8 cellular contexts compared by ENCODE assay signal in genomic region chr15:74863239-74864056, GRCh38. TPM values are rescaled to one million over a fixed set of nuclear protein-coding genes. Genes with fewer than 3 reads are reported as not detected.
DNase-seq lines count a peak whose midpoint lies in the region; ATAC-seq, FAIRE-seq and TF ChIP-seq lines count a peak whose summit lies in the region.

No MANE protein-coding gene starts in this region.

- peaks cover 10% of the 10 kb centered on the region for H4K20me1 ChIP-seq in HepG2 (ENCODE audit: insufficient read depth, low read length)

- no peak for TF ChIP-seq RAD21 in HepG2 (CRISPR knock-in tag; IDR thresholded peaks at IDR 0.05)

- H3K4me1 ChIP-seq in HepG2 (ENCODE audit: insufficient read depth, low read length): peaks cover 43% of the 10 kb centered on the region

- WGBS in HepG2 (ENCODE audit: low lambda C conversion rate): 85% methylated on average over 11 of the region's 11 CpGs

- TF ChIP-seq POLR2A in HepG2 (IDR thresholded peaks at IDR 0.05; ENCODE audit: insufficient read depth in 1 of 2, low read depth in 2 of 2, low read length in 2 of 2): no peak

- ATAC-seq in activated naive CD8-positive, alpha-beta T cell treated with anti-CD3 and anti-CD28 coated beads, Interleukin-2, amount 50 U/mL, for 24 hours: peak; percentile 70
- no peak for ATAC-seq in HepG2
- no peak for ATAC-seq in GM21447 (IDR thresholded peaks at IDR 0.05; ENCODE audit: unreplicated experiment)

- BruUV-seq in HepG2 (replicated peaks; lab: Mats Ljungman, UMichigan): no TSS peak

- H3K9me3 ChIP-seq in HepG2 (ENCODE audit: low read length): no peaks in the 10 kb centered on the region

- no peaks in the 10 kb centered on the region for H3K27me3 ChIP-seq in HepG2 (ENCODE audit: control insufficient read depth in 1 of 2, insufficient read depth in 2 of 2, low read length in 2 of 2)

- H3K27ac ChIP-seq in HepG2 (ENCODE audit: extremely low read length, insufficient read depth, low read length): peak overlapping the region; percentile 13

- peaks cover 19% of the 10 kb centered on the region for H3K36me3 Mint-ChIP-seq in activated naive CD8-positive, alpha-beta T cell treated with anti-CD3 and anti-CD28 coated beads, Interleukin-2, amount 50 U/mL, for 24 hours (ENCODE audit: low read depth)

- H3K4me2 ChIP-seq in HepG2 (ENCODE audit: low read depth, low read length): no peak overlapping the region

- POLR2A ChIA-PET in HepG2 (lab: Yijun Ruan, JAX): no interaction called here

- peaks cover 0 to 2% of the 10 kb centered on the region in 2 experiments; a peak in 3 of 5 replicates for H3K36me3 ChIP-seq in HepG2 (replicated peaks in 1 of 2; ENCODE audit: control insufficient read depth in 1 of 2, insufficient read depth in 2 of 2, low read length in 2 of 2)

- CTCF ChIA-PET in HepG2 (lab: Yijun Ruan, JAX; ENCODE audit: low intra/inter-chr PET ratio, low total read pairs): no interaction called here

- TF ChIP-seq CTCF in AG10803 (conservative IDR thresholded peaks at IDR 0.05; ENCODE audit: low read length): no peak
- no peak for TF ChIP-seq CTCF in HepG2 (CRISPR knock-in tag; IDR thresholded peaks at IDR 0.05)

- H3K4me3 ChIP-seq in AG10803 (ENCODE audit: low read length): no peak overlapping the region
- H3K4me3 ChIP-seq in HepG2 (replicated peaks in 1 of 3; ENCODE audit: insufficient read depth in 1 of 3, low read depth in 2 of 3, low read length in 3 of 3): no peak overlapping the region

- H3K9me3 Mint-ChIP-seq in activated naive CD8-positive, alpha-beta T cell treated with anti-CD3 and anti-CD28 coated beads, Interleukin-2, amount 50 U/mL, for 24 hours: no peaks in the 10 kb centered on the region

- FAIRE-seq in HepG2 (lab: Jason Lieb, UNC): no peak

- no peak overlapping the region for H3K9ac ChIP-seq in HepG2 (ENCODE audit: insufficient read depth, low read depth, low read length)

- DNase-seq in AG10803 (ENCODE audit: low read depth) (peak; percentile 23), HT1080 (ENCODE audit: low read depth) (peak; percentile 77), HepG2 (ENCODE audit: low spot score) (no peak), HUDEP-2 (lab: John Stamatoyannopoulos, UW; ENCODE audit: unreplicated experiment in 76 of 76) (no peak), AG20443 (ENCODE audit: low spot score) (no peak)
- no peak for DNase-seq in activated naive CD8-positive, alpha-beta T cell treated with anti-CD3 and anti-CD28 coated beads, Interleukin-2, amount 50 U/mL, for 24 hours
- DNase-seq in activated CD8-positive, alpha-beta memory T cell treated with anti-CD3 and anti-CD28 coated beads for 24 hours: no peak

- in situ Hi-C loops in HepG2 (cut with HindIII; ENCODE audit: extremely low pct_ligation_motif_present, low pct_unique_long_range_greater_than_20kb): no loop called here

- no peak overlapping the region for H2AFZ ChIP-seq in HepG2 (ENCODE audit: low read length)

- intact Hi-C loops in HepG2 (cut with micrococcal nuclease; ENCODE audit: unreplicated experiment): no loop called here

- TF ChIP-seq EP300 in HepG2 (IDR thresholded peaks at IDR 0.05; ENCODE audit: low read depth in 2 of 2, low read length in 2 of 2) (no peak), HepG2 (CRISPR knock-in tag; IDR thresholded peaks at IDR 0.05; ENCODE audit: borderline replicate concordance) (no peak)

- H3K4me3 Mint-ChIP-seq in activated naive CD8-positive, alpha-beta T cell treated with anti-CD3 and anti-CD28 coated beads, Interleukin-2, amount 50 U/mL, for 24 hours: no peak overlapping the region

- peak overlapping the region; percentile 30 for H3K27ac Mint-ChIP-seq in activated naive CD8-positive, alpha-beta T cell treated with anti-CD3 and anti-CD28 coated beads, Interleukin-2, amount 50 U/mL, for 24 hours

- peaks cover 36% of the 10 kb centered on the region for H3K79me2 ChIP-seq in HepG2 (ENCODE audit: insufficient read depth, low read length)

- H3K4me1 Mint-ChIP-seq in activated naive CD8-positive, alpha-beta T cell treated with anti-CD3 and anti-CD28 coated beads, Interleukin-2, amount 50 U/mL, for 24 hours: peaks cover 65% of the 10 kb centered on the region

- no peaks in the 10 kb centered on the region for H3K27me3 Mint-ChIP-seq in activated naive CD8-positive, alpha-beta T cell treated with anti-CD3 and anti-CD28 coated beads, Interleukin-2, amount 50 U/mL, for 24 hours

RNA-seq across cellular contexts. Expression of gene SCAMP2, which starts 9.7 kb away (rescaled TPM):
- 17.1 and 32.1 TPM in 2 replicates for total RNA-seq in HT1080 (2014; rRNA removed; shearing (Covaris generic))
- 66.8 and 70.6 TPM in 2 replicates for polyA plus RNA-seq in HT1080 (2015; cell fraction: cytosol; rRNA removed)
- polyA plus RNA-seq in HT1080 (2015; cell fraction: nucleus; rRNA removed): 51.1 and 58.3 TPM in 2 replicates
- total RNA-seq in HepG2 (2016; rRNA removed; fragmentation: Illumina TruSeq; extraction: Trizol): 23.6 and 34.8 TPM in 2 replicates
- 9.6 and 11.5 TPM in 2 replicates for total RNA-seq in HepG2 (2016; cell fraction: cytosol; rRNA removed; fragmentation: Illumina TruSeq; extraction: Trizol; ENCODE audit: low read depth)
- 21.6 and 36.5 TPM in 2 replicates for total RNA-seq in HepG2 (2016; cell fraction: insoluble cytoplasmic fraction; rRNA removed; fragmentation: Illumina TruSeq; extraction: Trizol)
- 19.1 and 19.4 TPM in 2 replicates for total RNA-seq in HepG2 (2016; cell fraction: membrane; rRNA removed; fragmentation: Illumina TruSeq; extraction: Trizol)
- total RNA-seq in HepG2 (2016; cell fraction: nucleus; rRNA removed; fragmentation: Illumina TruSeq; extraction: Trizol): 34.8 and 43.1 TPM in 2 replicates
- polyA plus RNA-seq in HepG2 (2011; rRNA removed): 121 and 137 TPM in 2 replicates
- polyA plus RNA-seq in HepG2 (2011; cell fraction: cytosol; rRNA removed): 79.1 and 105 TPM in 2 replicates
- 60.5 and 61.0 TPM in 2 replicates for polyA plus RNA-seq in HepG2 (2011; cell fraction: nucleus; rRNA removed)
- polyA plus RNA-seq in HepG2 (2012): 46.1 and 60.6 TPM in 2 replicates
- 13.9 and 15.3 TPM in 2 replicates for polyA plus RNA-seq in HepG2 (2016; cell fraction: cytosol; fragmentation: Illumina TruSeq; extraction: Trizol; ENCODE audit: low read depth)
- 40.8 and 49.5 TPM in 2 replicates for polyA plus RNA-seq in HepG2 (2016; cell fraction: insoluble cytoplasmic fraction; fragmentation: Illumina TruSeq; extraction: Trizol; ENCODE audit: low read depth)
- 19.7 and 19.9 TPM in 2 replicates for polyA plus RNA-seq in HepG2 (2016; cell fraction: membrane; fragmentation: Illumina TruSeq; extraction: Trizol; ENCODE audit: low read depth)
- polyA plus RNA-seq in HepG2 (2016; cell fraction: nucleus; fragmentation: Illumina TruSeq; extraction: Trizol; ENCODE audit: insufficient read depth, low read depth): 82.6 and 86.5 TPM in 2 replicates
- polyA minus RNA-seq in HepG2 (2011; rRNA and poly(A)+ RNA removed; ENCODE audit: low replicate concordance): 153 and 215 TPM in 2 replicates
- polyA minus RNA-seq in HepG2 (2011; cell fraction: cytosol; rRNA and poly(A)+ RNA removed): 43.0 and 53.0 TPM in 2 replicates
- 19.7 and 32.7 TPM in 2 replicates for polyA minus RNA-seq in HepG2 (2011; cell fraction: nucleus; rRNA and poly(A)+ RNA removed)

RNA-seq across cellular contexts. Expression of gene ULK3, which starts 20.5 kb away (rescaled TPM):
- 44.0 and 47.1 TPM in 2 replicates for total RNA-seq in HT1080 (2014; rRNA removed; shearing (Covaris generic))
- polyA plus RNA-seq in HT1080 (2015; cell fraction: cytosol; rRNA removed): 30.8 and 32.6 TPM in 2 replicates
- polyA plus RNA-seq in HT1080 (2015; cell fraction: nucleus; rRNA removed): 168 and 171 TPM in 2 replicates
- total RNA-seq in HepG2 (2016; rRNA removed; fragmentation: Illumina TruSeq; extraction: Trizol): 8.2 and 15.2 TPM in 2 replicates
- total RNA-seq in HepG2 (2016; cell fraction: cytosol; rRNA removed; fragmentation: Illumina TruSeq; extraction: Trizol; ENCODE audit: low read depth): 7.6 and 8.1 TPM in 2 replicates
- total RNA-seq in HepG2 (2016; cell fraction: insoluble cytoplasmic fraction; rRNA removed; fragmentation: Illumina TruSeq; extraction: Trizol): 8.9 and 14.6 TPM in 2 replicates
- 17.8 and 17.9 TPM in 2 replicates for total RNA-seq in HepG2 (2016; cell fraction: membrane; rRNA removed; fragmentation: Illumina TruSeq; extraction: Trizol)
- total RNA-seq in HepG2 (2016; cell fraction: nucleus; rRNA removed; fragmentation: Illumina TruSeq; extraction: Trizol): 13.8 and 17.0 TPM in 2 replicates
- 23.7 and 25.1 TPM in 2 replicates for polyA plus RNA-seq in HepG2 (2011; rRNA removed)
- polyA plus RNA-seq in HepG2 (2011; cell fraction: cytosol; rRNA removed): 10.1 and 12.4 TPM in 2 replicates
- 149 and 163 TPM in 2 replicates for polyA plus RNA-seq in HepG2 (2011; cell fraction: nucleus; rRNA removed)
- polyA plus RNA-seq in HepG2 (2012): 11.8 and 16.1 TPM in 2 replicates
- 9.7 and 10.4 TPM in 2 replicates for polyA plus RNA-seq in HepG2 (2016; cell fraction: cytosol; fragmentation: Illumina TruSeq; extraction: Trizol; ENCODE audit: low read depth)
- 7.6 and 10.2 TPM in 2 replicates for polyA plus RNA-seq in HepG2 (2016; cell fraction: insoluble cytoplasmic fraction; fragmentation: Illumina TruSeq; extraction: Trizol; ENCODE audit: low read depth)
- 15.2 and 26.1 TPM in 2 replicates for polyA plus RNA-seq in HepG2 (2016; cell fraction: membrane; fragmentation: Illumina TruSeq; extraction: Trizol; ENCODE audit: low read depth)
- polyA plus RNA-seq in HepG2 (2016; cell fraction: nucleus; fragmentation: Illumina TruSeq; extraction: Trizol; ENCODE audit: insufficient read depth, low read depth): 43.8 and 44.9 TPM in 2 replicates
- 13.8 and 70.3 TPM in 2 replicates for polyA minus RNA-seq in HepG2 (2011; rRNA and poly(A)+ RNA removed; ENCODE audit: low replicate concordance)
- polyA minus RNA-seq in HepG2 (2011; cell fraction: cytosol; rRNA and poly(A)+ RNA removed): 4.8 and 5.1 TPM in 2 replicates
- polyA minus RNA-seq in HepG2 (2011; cell fraction: nucleus; rRNA and poly(A)+ RNA removed): 11.6 and 13.2 TPM in 2 replicates

RNA-seq across cellular contexts. Expression of gene MPI, which starts 26.4 kb away (rescaled TPM):
- total RNA-seq in HT1080 (2014; rRNA removed; shearing (Covaris generic)): 50.6 and 61.3 TPM in 2 replicates
- polyA plus RNA-seq in HT1080 (2015; cell fraction: cytosol; rRNA removed): 112 and 120 TPM in 2 replicates
- 136 and 143 TPM in 2 replicates for polyA plus RNA-seq in HT1080 (2015; cell fraction: nucleus; rRNA removed)
- total RNA-seq in HepG2 (2016; rRNA removed; fragmentation: Illumina TruSeq; extraction: Trizol): 36.9 and 49.7 TPM in 2 replicates
- total RNA-seq in HepG2 (2016; cell fraction: cytosol; rRNA removed; fragmentation: Illumina TruSeq; extraction: Trizol; ENCODE audit: low read depth): 14.9 and 19.2 TPM in 2 replicates
- 41.4 and 51.3 TPM in 2 replicates for total RNA-seq in HepG2 (2016; cell fraction: insoluble cytoplasmic fraction; rRNA removed; fragmentation: Illumina TruSeq; extraction: Trizol)
- total RNA-seq in HepG2 (2016; cell fraction: membrane; rRNA removed; fragmentation: Illumina TruSeq; extraction: Trizol): 19.0 and 24.4 TPM in 2 replicates
- 19.5 and 27.2 TPM in 2 replicates for total RNA-seq in HepG2 (2016; cell fraction: nucleus; rRNA removed; fragmentation: Illumina TruSeq; extraction: Trizol)
- 63.5 and 66.7 TPM in 2 replicates for polyA plus RNA-seq in HepG2 (2011; rRNA removed)
- polyA plus RNA-seq in HepG2 (2011; cell fraction: cytosol; rRNA removed): 68.2 and 75.7 TPM in 2 replicates
- 79.4 and 82.3 TPM in 2 replicates for polyA plus RNA-seq in HepG2 (2011; cell fraction: nucleus; rRNA removed)
- polyA plus RNA-seq in HepG2 (2012): 35.5 and 45.4 TPM in 2 replicates
- polyA plus RNA-seq in HepG2 (2016; cell fraction: cytosol; fragmentation: Illumina TruSeq; extraction: Trizol; ENCODE audit: low read depth): 11.8 and 13.8 TPM in 2 replicates
- polyA plus RNA-seq in HepG2 (2016; cell fraction: insoluble cytoplasmic fraction; fragmentation: Illumina TruSeq; extraction: Trizol; ENCODE audit: low read depth): 52.7 and 54.7 TPM in 2 replicates
- polyA plus RNA-seq in HepG2 (2016; cell fraction: membrane; fragmentation: Illumina TruSeq; extraction: Trizol; ENCODE audit: low read depth): 18.4 and 18.9 TPM in 2 replicates
- 25.9 and 30.1 TPM in 2 replicates for polyA plus RNA-seq in HepG2 (2016; cell fraction: nucleus; fragmentation: Illumina TruSeq; extraction: Trizol; ENCODE audit: insufficient read depth, low read depth)
- polyA minus RNA-seq in HepG2 (2011; rRNA and poly(A)+ RNA removed; ENCODE audit: low replicate concordance): 129 and 146 TPM in 2 replicates
- 28.5 and 36.3 TPM in 2 replicates for polyA minus RNA-seq in HepG2 (2011; cell fraction: cytosol; rRNA and poly(A)+ RNA removed)
- 54.8 and 73.8 TPM in 2 replicates for polyA minus RNA-seq in HepG2 (2011; cell fraction: nucleus; rRNA and poly(A)+ RNA removed)

RNA-seq across cellular contexts. Expression of gene CPLX3, which starts 37.0 kb away (rescaled TPM):
- 0.10 and 0.26 TPM in 2 replicates for total RNA-seq in HT1080 (2014; rRNA removed; shearing (Covaris generic))
- polyA plus RNA-seq in HT1080 (2015; cell fraction: cytosol; rRNA removed): not detected in 2 replicates
- polyA plus RNA-seq in HT1080 (2015; cell fraction: nucleus; rRNA removed): not detected in 2 replicates
- total RNA-seq in HepG2 (2016; rRNA removed; fragmentation: Illumina TruSeq; extraction: Trizol): not detected in 2 replicates
- not detected in 2 replicates for total RNA-seq in HepG2 (2016; cell fraction: cytosol; rRNA removed; fragmentation: Illumina TruSeq; extraction: Trizol; ENCODE audit: low read depth)
- not detected in 2 replicates for total RNA-seq in HepG2 (2016; cell fraction: insoluble cytoplasmic fraction; rRNA removed; fragmentation: Illumina TruSeq; extraction: Trizol)
- total RNA-seq in HepG2 (2016; cell fraction: membrane; rRNA removed; fragmentation: Illumina TruSeq; extraction: Trizol): not detected in 2 replicates
- not detected in 2 replicates for total RNA-seq in HepG2 (2016; cell fraction: nucleus; rRNA removed; fragmentation: Illumina TruSeq; extraction: Trizol)
- polyA plus RNA-seq in HepG2 (2011; rRNA removed): not detected in 2 replicates
- polyA plus RNA-seq in HepG2 (2011; cell fraction: cytosol; rRNA removed): not detected in 2 replicates
- 0.05 TPM in 1 of 2 replicates, not detected in the other for polyA plus RNA-seq in HepG2 (2011; cell fraction: nucleus; rRNA removed)
- polyA plus RNA-seq in HepG2 (2012): not detected in 2 replicates
- polyA plus RNA-seq in HepG2 (2016; cell fraction: cytosol; fragmentation: Illumina TruSeq; extraction: Trizol; ENCODE audit: low read depth): not detected in 2 replicates
- not detected in 2 replicates for polyA plus RNA-seq in HepG2 (2016; cell fraction: insoluble cytoplasmic fraction; fragmentation: Illumina TruSeq; extraction: Trizol; ENCODE audit: low read depth)
- not detected in 2 replicates for polyA plus RNA-seq in HepG2 (2016; cell fraction: membrane; fragmentation: Illumina TruSeq; extraction: Trizol; ENCODE audit: low read depth)
- polyA plus RNA-seq in HepG2 (2016; cell fraction: nucleus; fragmentation: Illumina TruSeq; extraction: Trizol; ENCODE audit: insufficient read depth, low read depth): not detected in 2 replicates
- polyA minus RNA-seq in HepG2 (2011; rRNA and poly(A)+ RNA removed; ENCODE audit: low replicate concordance): not detected in 2 replicates
- not detected in 2 replicates for polyA minus RNA-seq in HepG2 (2011; cell fraction: cytosol; rRNA and poly(A)+ RNA removed)
- not detected in 2 replicates for polyA minus RNA-seq in HepG2 (2011; cell fraction: nucleus; rRNA and poly(A)+ RNA removed)

RNA-seq across cellular contexts. Expression of gene FAM219B, which starts 43.2 kb away (rescaled TPM):
- 20.4 and 27.4 TPM in 2 replicates for total RNA-seq in HT1080 (2014; rRNA removed; shearing (Covaris generic))
- 18.5 and 20.8 TPM in 2 replicates for polyA plus RNA-seq in HT1080 (2015; cell fraction: cytosol; rRNA removed)
- polyA plus RNA-seq in HT1080 (2015; cell fraction: nucleus; rRNA removed): 91.1 and 109 TPM in 2 replicates
- total RNA-seq in HepG2 (2016; rRNA removed; fragmentation: Illumina TruSeq; extraction: Trizol): 18.0 and 36.6 TPM in 2 replicates
- total RNA-seq in HepG2 (2016; cell fraction: cytosol; rRNA removed; fragmentation: Illumina TruSeq; extraction: Trizol; ENCODE audit: low read depth): 14.9 and 16.5 TPM in 2 replicates
- 26.3 and 28.5 TPM in 2 replicates for total RNA-seq in HepG2 (2016; cell fraction: insoluble cytoplasmic fraction; rRNA removed; fragmentation: Illumina TruSeq; extraction: Trizol)
- 34.0 and 34.5 TPM in 2 replicates for total RNA-seq in HepG2 (2016; cell fraction: membrane; rRNA removed; fragmentation: Illumina TruSeq; extraction: Trizol)
- 36.5 and 50.4 TPM in 2 replicates for total RNA-seq in HepG2 (2016; cell fraction: nucleus; rRNA removed; fragmentation: Illumina TruSeq; extraction: Trizol)
- polyA plus RNA-seq in HepG2 (2011; rRNA removed): 50.2 and 52.3 TPM in 2 replicates
- 28.4 and 30.8 TPM in 2 replicates for polyA plus RNA-seq in HepG2 (2011; cell fraction: cytosol; rRNA removed)
- 176 and 185 TPM in 2 replicates for polyA plus RNA-seq in HepG2 (2011; cell fraction: nucleus; rRNA removed)
- polyA plus RNA-seq in HepG2 (2012): 21.6 and 28.8 TPM in 2 replicates
- 9.6 and 12.3 TPM in 2 replicates for polyA plus RNA-seq in HepG2 (2016; cell fraction: cytosol; fragmentation: Illumina TruSeq; extraction: Trizol; ENCODE audit: low read depth)
- polyA plus RNA-seq in HepG2 (2016; cell fraction: insoluble cytoplasmic fraction; fragmentation: Illumina TruSeq; extraction: Trizol; ENCODE audit: low read depth): 16.8 and 18.6 TPM in 2 replicates
- 21.3 and 21.8 TPM in 2 replicates for polyA plus RNA-seq in HepG2 (2016; cell fraction: membrane; fragmentation: Illumina TruSeq; extraction: Trizol; ENCODE audit: low read depth)
- polyA plus RNA-seq in HepG2 (2016; cell fraction: nucleus; fragmentation: Illumina TruSeq; extraction: Trizol; ENCODE audit: insufficient read depth, low read depth): 53.3 TPM in 2 replicates
- polyA minus RNA-seq in HepG2 (2011; rRNA and poly(A)+ RNA removed; ENCODE audit: low replicate concordance): 48.2 and 65.5 TPM in 2 replicates
- polyA minus RNA-seq in HepG2 (2011; cell fraction: cytosol; rRNA and poly(A)+ RNA removed): 9.3 and 14.4 TPM in 2 replicates
- polyA minus RNA-seq in HepG2 (2011; cell fraction: nucleus; rRNA and poly(A)+ RNA removed): 30.9 and 39.9 TPM in 2 replicates

Comparison
In these comparisons a context has a peak if more than half of its experiments do, and no peak if none do; other contexts are left out.
1. DNase-seq: peak in AG10803 (single experiment) and HT1080 (single experiment); none in activated naive CD8-positive, alpha-beta T cell treated with anti-CD3 and anti-CD28 coated beads, Interleukin-2, amount 50 U/mL, for 24 hours (single experiment), HepG2 (single experiment), activated CD8-positive, alpha-beta memory T cell treated with anti-CD3 and anti-CD28 coated beads for 24 hours (single experiment), HUDEP-2 (0 of 76) and AG20443 (single experiment).